Comparison of ENCODE assay signal across 18 cellular contexts in the genomic region with DNA sequence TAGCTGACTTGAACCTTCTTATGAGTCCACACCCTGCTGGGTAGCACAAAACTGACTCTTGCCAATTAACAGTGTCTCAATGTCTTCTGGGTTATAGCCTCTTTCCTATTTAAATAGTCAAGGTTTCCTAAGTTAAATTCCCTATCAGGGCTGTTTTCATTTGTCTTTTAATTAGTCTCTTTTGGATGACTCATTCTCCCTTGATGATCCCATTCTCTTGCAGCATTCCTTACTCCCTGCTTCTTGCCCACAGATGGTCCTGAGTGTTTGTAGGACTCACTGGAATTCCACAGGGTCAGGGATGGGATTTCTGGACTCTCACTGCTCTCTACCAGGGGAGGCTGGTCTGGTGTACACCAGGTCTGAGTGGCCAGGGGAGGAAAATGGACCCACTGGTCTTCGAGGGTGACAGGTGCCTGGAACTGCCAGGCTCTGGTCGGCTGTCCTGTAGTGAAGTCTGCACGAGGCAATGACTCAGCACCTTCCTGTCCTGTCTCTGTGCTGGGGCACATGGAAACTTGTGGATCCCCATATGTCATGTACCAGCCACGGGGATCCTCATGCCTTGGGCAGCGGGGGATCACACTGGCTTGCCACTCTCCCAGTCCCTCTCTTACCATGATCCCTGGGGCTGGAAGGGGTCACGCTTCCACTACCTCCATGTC.
A peak's percentile ranks its signal among the peaks of the same experiment; 100 is the strongest.
DNase-seq lines count a peak whose midpoint lies in the region; TF ChIP-seq lines count a peak whose summit lies in the region.
"Had no signal": no experiment of that assay in that cellular context is flagged by ENCODE, and none has a peak within 500 bp of the region (broad histone marks: within the 10 kb centered on the region; RNA-seq: fewer than 3 reads in every experiment).

No MANE protein-coding gene starts in this region.

- TF ChIP-seq CTCF in endodermal cell (conservative IDR thresholded peaks at IDR 0.05): no peak

- H2AK5ac ChIP-seq in mesendoderm (ENCODE audit: low read length): no peak overlapping the region

- H3K9me3 ChIP-seq in endodermal cell (ENCODE audit: control insufficient read depth, low read length) (no peaks in the 10 kb centered on the region), MG63 (no peaks in the 10 kb centered on the region)
- H3K9me3 ChIP-seq: right atrium auricular region, vagina had no signal

- H3K4me3 Mint-ChIP-seq in endodermal cell: no peak overlapping the region
- H3K4me3 Mint-ChIP-seq: activated CD4-positive, alpha-beta T cell treated with anti-CD3 and anti-CD28 coated beads for 36 hours; naive thymus-derived CD8-positive, alpha-beta T cell had no signal

- no peak overlapping the region for H3K18ac ChIP-seq in mesendoderm (ENCODE audit: low read length)

- no peak overlapping the region for H4K8ac ChIP-seq in mesendoderm (ENCODE audit: low read depth, low read length)

- no peaks in the 10 kb centered on the region for H3K4me1 ChIP-seq in endodermal cell (ENCODE audit: control insufficient read depth, insufficient read depth, low read length)
- H3K4me1 ChIP-seq in mesendoderm (ENCODE audit: control insufficient read depth, low read depth, low read length): no peaks in the 10 kb centered on the region

- no peak for TF ChIP-seq EP300 in Ishikawa (IDR thresholded peaks at IDR 0.05; ENCODE audit: borderline replicate concordance)

- H3K27ac Mint-ChIP-seq in endodermal cell: peak overlapping the region; percentile 48
- H3K27ac Mint-ChIP-seq: activated CD4-positive, alpha-beta T cell treated with anti-CD3 and anti-CD28 coated beads for 36 hours had no signal

- no peak overlapping the region for H3K23ac ChIP-seq in mesendoderm (ENCODE audit: low read length)

- H2BK120ac ChIP-seq in mesendoderm (ENCODE audit: low read depth, low read length): no peak overlapping the region

- H3K9ac ChIP-seq in endodermal cell (ENCODE audit: extremely low read depth, low read length, poor library complexity, severe bottlenecking): no peak overlapping the region
- no peak overlapping the region for H3K9ac ChIP-seq in mesendoderm (ENCODE audit: low read length)

- H3K4me2 ChIP-seq in mesendoderm (ENCODE audit: low read length): no peak overlapping the region

- H2BK15ac ChIP-seq in mesendoderm (replicated peaks; ENCODE audit: low read depth): no peak overlapping the region

- no peaks in the 10 kb centered on the region for H3K79me1 ChIP-seq in mesendoderm (ENCODE audit: low read length)

- H3K36me3 ChIP-seq in endodermal cell (ENCODE audit: control insufficient read depth, insufficient read depth, low read length) (no peaks in the 10 kb centered on the region), mesendoderm (ENCODE audit: control insufficient read depth, insufficient read depth, low read length) (no peaks in the 10 kb centered on the region), MG63 (no peaks in the 10 kb centered on the region)
- H3K36me3 ChIP-seq: right atrium auricular region, vagina had no signal

- DNase-seq in EH (ENCODE audit: low read depth) (peak; percentile 72), endodermal cell (peak; percentile 66), mesendoderm (peak; percentile 62), DMS153 (lab: John Stamatoyannopoulos, UW) (no peak), MG63 (no peak), anterior cingulate cortex (lab: John Stamatoyannopoulos, UW) (no peak)
- DNase-seq in stimulated activated CD4-positive, alpha-beta T cell treated with anti-CD3 and anti-CD28 coated beads, Interleukin-4, amount 100 ng/mL, for 4 hours: no peak
- DNase-seq: activated CD4-positive, alpha-beta T cell treated with anti-CD3 and anti-CD28 coated beads for 36 hours; HCEC 1CT; left cardiac atrium; naive thymus-derived CD8-positive, alpha-beta T cell; NCI-H1436 treated with DMSO at 0.1 percent for 48 hours; stimulated activated CD4-positive, alpha-beta T cell treated with anti-CD3 and anti-CD28 coated beads, Interleukin-4, amount 100 ng/mL, for 24 hours; stimulated activated naive CD4-positive, alpha-beta T cell had no signal

- H4K5ac ChIP-seq in mesendoderm (ENCODE audit: low read length): no peak overlapping the region

- peaks cover 7% of the 10 kb centered on the region for H3K27me3 Mint-ChIP-seq in endodermal cell (ENCODE audit: insufficient read depth)

- H3K36me3 Mint-ChIP-seq in endodermal cell (ENCODE audit: low read depth): no peaks in the 10 kb centered on the region
- H3K36me3 Mint-ChIP-seq: naive thymus-derived CD8-positive, alpha-beta T cell had no signal

- H3K56ac ChIP-seq in mesendoderm (ENCODE audit: low read length): peak overlapping the region; percentile 17

- no peak overlapping the region for H3K4ac ChIP-seq in mesendoderm (ENCODE audit: low read depth, low read length)

- H3K4me3 ChIP-seq in endodermal cell (ENCODE audit: low read length) (no peak overlapping the region), mesendoderm (ENCODE audit: low read length) (no peak overlapping the region), MG63 (no peak overlapping the region)
- H3K4me3 ChIP-seq: coronary artery, right atrium auricular region, vagina had no signal

- H3K9me3 Mint-ChIP-seq in endodermal cell: no peaks in the 10 kb centered on the region

- peaks cover 8% of the 10 kb centered on the region for H3K27me3 ChIP-seq in endodermal cell (ENCODE audit: control insufficient read depth, insufficient read depth, low read length, poor library complexity, severe bottlenecking)
- H3K27me3 ChIP-seq in mesendoderm (ENCODE audit: insufficient read depth, low read length, poor library complexity): no peaks in the 10 kb centered on the region
- no peaks in the 10 kb centered on the region for H3K27me3 ChIP-seq in MG63
- H3K27me3 ChIP-seq: right atrium auricular region, vagina had no signal

- no peak overlapping the region for H3K27ac ChIP-seq in endodermal cell (ENCODE audit: low read depth, low read length)
- no peak overlapping the region for H3K27ac ChIP-seq in mesendoderm (ENCODE audit: low read depth, low read length)
- H3K27ac ChIP-seq: coronary artery, right atrium auricular region, vagina had no signal

- no peak overlapping the region for H2BK5ac ChIP-seq in mesendoderm (ENCODE audit: low read length)

- TF ChIP-seq RAD21 in Ishikawa (IDR thresholded peaks at IDR 0.05; ENCODE audit: low read depth): no peak

- H3K79me2 ChIP-seq in mesendoderm (ENCODE audit: control insufficient read depth, insufficient read depth, low read length): no peaks in the 10 kb centered on the region

- WGBS in endodermal cell (ENCODE audit: insufficient coverage in 1 of 2, insufficient read length in 1 of 2), 2 experiments: 79 to 86% methylated on average over 5 to 6 of the region's 6 CpGs
- no CpG with 5 or more reads among the region's 6 CpGs for WGBS in mesendoderm (ENCODE audit: extremely low coverage, insufficient coverage, low lambda C conversion rate)

- no peaks in the 10 kb centered on the region for H3K4me1 Mint-ChIP-seq in endodermal cell
- H3K4me1 Mint-ChIP-seq: activated CD4-positive, alpha-beta T cell treated with anti-CD3 and anti-CD28 coated beads for 36 hours; naive thymus-derived CD8-positive, alpha-beta T cell had no signal

TF ChIP-seq in Ishikawa, 13 proteins besides CTCF, POLR2A, EP300 and RAD21:
- no peak for TF ChIP-seq TAF1 (IDR thresholded peaks at IDR 0.05; ENCODE audit: low read depth)
- TF ChIP-seq MAX (IDR thresholded peaks at IDR 0.05): peak; percentile 81
- TF ChIP-seq CEBPB (IDR thresholded peaks at IDR 0.05): no peak

Comparison
In these comparisons a context has a peak if more than half of its experiments do, and no peak if none do; other contexts are left out.
1. DNase-seq: peak in EH (single experiment), endodermal cell (single experiment) and mesendoderm (single experiment); none in DMS153 (single experiment), stimulated activated CD4-positive, alpha-beta T cell treated with anti-CD3 and anti-CD28 coated beads, Interleukin-4, amount 100 ng/mL, for 4 hours (0 of 2), MG63 (single experiment) and anterior cingulate cortex (0 of 58).